1 cellular context compared by ENCODE assay signal in genomic region chr9:88733651-88734470, GRCh38.
TF ChIP-seq lines count a peak whose summit lies in the region.

No MANE protein-coding gene starts in this region.

TF ChIP-seq in HEK293, 187 proteins besides CTCF, POLR2A, EP300 and RAD21 (continued from another document):
- TF ChIP-seq PRDM6 (tag by site-specific recombination; IDR thresholded peaks at IDR 0.05): peak; percentile 29; the same call in 1 of the 2 replicates
- TF ChIP-seq WT1 (tag by site-specific recombination; IDR thresholded peaks at IDR 0.05): 0 out of 2 replicates have a peak, but pooled peaks have one; percentile 19
- peak; percentile 43; the same call in 1 of the 2 replicates for TF ChIP-seq ATF2 (tag by site-specific recombination; IDR thresholded peaks at IDR 0.05; ENCODE audit: low read depth)
- TF ChIP-seq ZNF398 (tag by site-specific recombination; IDR thresholded peaks at IDR 0.05): 0 out of 2 replicates have a peak, but pooled peaks have one; percentile 11
- TF ChIP-seq PRDM10 (tag by site-specific recombination; IDR thresholded peaks at IDR 0.05): 0 out of 2 replicates have a peak, but pooled peaks have one; percentile 10
- no peak for TF ChIP-seq ZNF501 (tag by site-specific recombination; IDR thresholded peaks at IDR 0.05)
